14 cellular contexts compared by ENCODE assay signal in genomic region chr22:27213766-27214581, GRCh38.
A peak's percentile ranks its signal among the peaks of the same experiment; 100 is the strongest.
DNase-seq lines count a peak whose midpoint lies in the region; ATAC-seq, FAIRE-seq and TF ChIP-seq lines count a peak whose summit lies in the region.
"Had no signal": no experiment of that assay in that cellular context is flagged by ENCODE, and none has a peak within 500 bp of the region (broad histone marks: within the 10 kb centered on the region; RNA-seq: fewer than 3 reads in every experiment).

No MANE protein-coding gene starts in this region.

- 87% methylated on average over 17 of the region's 17 CpGs; no CpG with 5 or more reads in 1 of the 2 experiments for WGBS in H1 (ENCODE audit: extremely low coverage in 1 of 2, insufficient coverage in 1 of 2, insufficient read length in 1 of 2, insufficient replicate concordance in 2 of 2, low coverage in 1 of 2, low lambda C conversion rate in 2 of 2, missing lambda C conversion rate in 1 of 2), 2 experiments
- WGBS in sigmoid colon, 2 donors: 82 to 87% methylated on average over 17 of the region's 17 CpGs

- intact Hi-C loops in kidney (cut with DNase I) (no loop called here), sigmoid colon (cut with DNase I) (loop anchor here (2.0 kb wide), 2 partner anchors 107 to 233 kb away; no protein-coding TSS in a partner anchor)

- H3K4ac ChIP-seq in H1 (replicated peaks; ENCODE audit: insufficient read length, low read depth, low read length): no peak overlapping the region

- H3K56ac ChIP-seq in H1 (replicated peaks; ENCODE audit: insufficient read length, low read depth, low read length): no peak overlapping the region

- CTCF ChIA-PET in H1 (lab: Charles Lee; ENCODE audit: partially characterized antibody): interaction anchor here (0.6 to 1.0 kb wide), 3 partner anchors 20 to 165 kb away, joined by 3 read pairs; no protein-coding TSS in a partner anchor

- TF ChIP-seq POLR2A in H1 (IDR thresholded peaks at IDR 0.05; ENCODE audit: control extremely low read depth in 1 of 2, low read depth in 2 of 2, low read length in 2 of 2): no peak
- TF ChIP-seq POLR2A in sigmoid colon (IDR thresholded peaks at IDR 0.05): no peak

- H2AFZ ChIP-seq in H1 (ENCODE audit: low read length): no peak overlapping the region

- H2BK5ac ChIP-seq in H1 (ENCODE audit: low read depth, low read length): no peak overlapping the region

- H3K9ac ChIP-seq in H1 (replicated peaks in 1 of 4; ENCODE audit: extremely low read depth in 1 of 4, low read depth in 3 of 4, low read length in 3 of 4) (no peak overlapping the region), kidney (ENCODE audit: low read length in 2 of 2) (no peak overlapping the region)
- H3K9ac ChIP-seq: KMS-11 had no signal

- no peak overlapping the region for H4K8ac ChIP-seq in H1 (ENCODE audit: extremely low read depth, insufficient read depth, low read length)

- H3K79me2 ChIP-seq in H1 (ENCODE audit: control insufficient read depth in 1 of 2, insufficient read depth in 2 of 2, low read length in 2 of 2): no peaks in the 10 kb centered on the region

- H3K4me1 ChIP-seq in H1 (replicated peaks in 1 of 4; ENCODE audit: control insufficient read depth in 3 of 4, insufficient read depth in 4 of 4, low read length in 3 of 4) (peaks cover 0 to 3% (median 0%) of the 10 kb centered on the region in 4 experiments; a peak in 1 of 7 replicates), kidney (ENCODE audit: control insufficient read depth in 1 of 2, insufficient read depth in 1 of 2, low read depth in 1 of 2, low read length in 2 of 2) (no peaks in the 10 kb centered on the region), sigmoid colon (peaks cover 0 to 55% (median 38%) of the 10 kb centered on the region in 4 donors)

- H2AK5ac ChIP-seq in H1 (ENCODE audit: low read depth, low read length): no peak overlapping the region

- H3K27ac ChIP-seq in H1 (ENCODE audit: low read depth, low read length): no peak overlapping the region
- H3K27ac ChIP-seq in kidney (ENCODE audit: low read depth in 2 of 2, low read length in 2 of 2): peak overlapping the region; percentile 9 to 57
- peak overlapping the region; percentile 69 to 80 (median 72) for H3K27ac ChIP-seq in sigmoid colon
- H3K27ac ChIP-seq: KMS-11 had no signal

- no peaks in the 10 kb centered on the region for H3K9me3 ChIP-seq in H1 (ENCODE audit: insufficient read depth in 2 of 2, low read depth in 1 of 2, low read length in 1 of 2)
- no peaks in the 10 kb centered on the region for H3K9me3 ChIP-seq in kidney (ENCODE audit: control insufficient read depth in 1 of 2, low read length in 2 of 2)
- H3K9me3 ChIP-seq in sigmoid colon: no peaks in the 10 kb centered on the region
- H3K9me3 ChIP-seq: upper lobe of left lung had no signal

- no peak overlapping the region for H3K14ac ChIP-seq in H1 (ENCODE audit: insufficient read length)

- no peak overlapping the region for H4K5ac ChIP-seq in H1 (ENCODE audit: insufficient read length, low read depth, low read length)

- H2BK120ac ChIP-seq in H1 (replicated peaks; ENCODE audit: low read depth, low read length): no peak overlapping the region

- H3K23ac ChIP-seq in H1 (ENCODE audit: insufficient read length): no peak overlapping the region

- H4K91ac ChIP-seq in H1 (replicated peaks; ENCODE audit: insufficient read length, low read length): no peak overlapping the region

- no peak for TF ChIP-seq EP300 in H1 (IDR thresholded peaks at IDR 0.05; ENCODE audit: borderline replicate concordance in 1 of 2, low read depth in 2 of 2, low read length in 2 of 2)
- TF ChIP-seq EP300 in sigmoid colon (IDR thresholded peaks at IDR 0.05): no peak

- no peaks in the 10 kb centered on the region for H3K23me2 ChIP-seq in H1 (ENCODE audit: low read depth, low read length)

- no peaks in the 10 kb centered on the region for H4K20me1 ChIP-seq in H1 (replicated peaks in 1 of 2; ENCODE audit: control insufficient read depth in 1 of 2, insufficient read depth in 2 of 2, low read length in 2 of 2)

- no peak for TF ChIP-seq RAD21 in H1 (IDR thresholded peaks at IDR 0.05 in 1 of 2, conservative IDR thresholded peaks at IDR 0.05 in 1 of 2; ENCODE audit: low read depth in 2 of 2, low read length in 2 of 2)

- H3K27me3 ChIP-seq in H1 (replicated peaks in 1 of 4; ENCODE audit: control insufficient read depth in 3 of 4, extremely low read depth in 1 of 4, insufficient read depth in 3 of 4, low read length in 3 of 4) (peaks cover 0 to 2% (median 0%) of the 10 kb centered on the region in 4 experiments; a peak in 1 of 7 replicates), sigmoid colon (no peaks in the 10 kb centered on the region)
- H3K27me3 ChIP-seq: upper lobe of left lung had no signal

- H3K36me3 ChIP-seq in H1 (ENCODE audit: control insufficient read depth in 2 of 4, insufficient read depth in 4 of 4, low read length in 3 of 4) (no peaks in the 10 kb centered on the region), kidney (ENCODE audit: control insufficient read depth in 1 of 2, insufficient read depth in 2 of 2, low read length in 2 of 2) (no peaks in the 10 kb centered on the region), sigmoid colon (no peaks in the 10 kb centered on the region)
- H3K36me3 ChIP-seq: upper lobe of left lung had no signal

- no peak for ATAC-seq in GM19351 (IDR thresholded peaks at IDR 0.05; ENCODE audit: unreplicated experiment)
- no peak for ATAC-seq in GM19463 (IDR thresholded peaks at IDR 0.05; ENCODE audit: unreplicated experiment)
- ATAC-seq: activated CD4-positive, CD25-positive, alpha-beta regulatory T cell treated with anti-CD3 and anti-CD28 coated beads, Interleukin-2, amount 50 U/mL, for 24 hours had no signal

- FAIRE-seq in H1 (lab: Jason Lieb, UNC) (no peak), kidney (lab: Jason Lieb, UNC) (no peak)
- FAIRE-seq: GM18507 had no signal

- H3K79me1 ChIP-seq in H1 (ENCODE audit: low read depth, low read length): no peaks in the 10 kb centered on the region

- H3K4me3 ChIP-seq in H1 (ENCODE audit: extremely low read depth in 1 of 4, insufficient read depth in 2 of 4, low read depth in 3 of 4, low read length in 4 of 4) (no peak overlapping the region), kidney (ENCODE audit: low read length in 2 of 2) (no peak overlapping the region), sigmoid colon (no peak overlapping the region)
- H3K4me3 ChIP-seq: upper lobe of left lung had no signal

- no peak overlapping the region for H2BK20ac ChIP-seq in H1 (ENCODE audit: low read length)

- H2BK12ac ChIP-seq in H1 (ENCODE audit: low read depth, low read length): peak overlapping the region; percentile 54; the same call in 1 of the 2 replicates

- H3K4me2 ChIP-seq in H1 (ENCODE audit: insufficient read depth in 1 of 2, low read depth in 2 of 2, low read length in 2 of 2): no peak overlapping the region
- H3K4me2 ChIP-seq: KMS-11 had no signal

- H3K18ac ChIP-seq in H1 (ENCODE audit: extremely low read depth, low read length): no peak overlapping the region

- TF ChIP-seq CTCF in AG09319 (IDR thresholded peaks at IDR 0.05; ENCODE audit: low read depth, low read length) (no peak), H1 (IDR thresholded peaks at IDR 0.05; ENCODE audit: control extremely low read depth in 1 of 3, insufficient read depth in 1 of 3, low read depth in 1 of 3, low read length in 3 of 3) (no peak), kidney (IDR thresholded peaks at IDR 0.05; ENCODE audit: borderline replicate concordance, extremely low read depth, insufficient read depth) (no peak), sigmoid colon (IDR thresholded peaks at IDR 0.05) (no peak)

- POLR2A ChIA-PET in H1 (lab: Charles Lee; ENCODE audit: partially characterized antibody): no interaction called here

- no peak overlapping the region for H2BK15ac ChIP-seq in H1 (ENCODE audit: low read length)

- DNase-seq in AG09319 (ENCODE audit: extremely low read depth, low read depth) (peak; percentile 78), H1 (ENCODE audit: low read depth in 1 of 2, low spot score in 2 of 2) (no peak), kidney (peak; percentile 86), sigmoid colon (peak; percentile 96), NCI-H82 treated with DMSO at 0.1 percent for 48 hours (lab: John Stamatoyannopoulos, UW; ENCODE audit: unreplicated experiment) (no peak), NCI-H146 treated with DMSO at 0.1 percent for 48 hours (lab: John Stamatoyannopoulos, UW; ENCODE audit: unreplicated experiment) (no peak)
- DNase-seq: activated T-cell treated with anti-CD3 and anti-CD28 coated beads, Interleukin-2, amount 50 U/mL, for 48 hours; NCI-H187 treated with DMSO at 0.1 percent for 48 hours had no signal

TF ChIP-seq in H1, 55 proteins besides CTCF, POLR2A, EP300 and RAD21 (continues in another document):
- TF ChIP-seq CEBPB (IDR thresholded peaks at IDR 0.05; ENCODE audit: low read depth, low read length) (no peak), TAF7 (optimal IDR thresholded peaks at IDR 0.05; ENCODE audit: borderline replicate concordance, low read depth, low read length) (no peak)

Comparison
In these comparisons a context has a peak if more than half of its experiments do, and no peak if none do; other contexts are left out.
1. DNase-seq: peak in AG09319 (single experiment), kidney (single experiment) and sigmoid colon (single experiment); none in H1 (0 of 2), NCI-H82 treated with DMSO at 0.1 percent for 48 hours (single experiment) and NCI-H146 treated with DMSO at 0.1 percent for 48 hours (single experiment).